ENCODE assay signal across 1 cellular context in genomic region chr3:12837295-12837986, GRCh38.
TF ChIP-seq lines count a peak whose summit lies in the region.

No MANE protein-coding gene starts in this region.

TF ChIP-seq in endothelial cell of umbilical vein, 7 proteins besides CTCF, POLR2A, EP300 and RAD21 (continued from another document):
- no peak for TF ChIP-seq POLR2AphosphoS5 (IDR thresholded peaks at IDR 0.05; ENCODE audit: insufficient read depth, low read depth, low read length)
- TF ChIP-seq MYC (IDR thresholded peaks at IDR 0.05; ENCODE audit: low read depth, low read length): no peak
- no peak for TF ChIP-seq MAX (IDR thresholded peaks at IDR 0.05; ENCODE audit: insufficient read depth, insufficient read length)
- TF ChIP-seq GATA2 (IDR thresholded peaks at IDR 0.05; ENCODE audit: insufficient read depth, insufficient read length, low read depth, low read length): no peak
- TF ChIP-seq EZH2 (IDR thresholded peaks at IDR 0.05; ENCODE audit: borderline replicate concordance, low read depth, low read length, severe bottlenecking): no peak
- no peak for TF ChIP-seq JUN (IDR thresholded peaks at IDR 0.05; ENCODE audit: borderline replicate concordance, insufficient read depth, insufficient read length, low read depth)
TF ChIP-seq in endothelial cell of umbilical vein: peak in this region for 0.
